ENCODE assay signal across 23 cellular contexts in the genomic region with DNA sequence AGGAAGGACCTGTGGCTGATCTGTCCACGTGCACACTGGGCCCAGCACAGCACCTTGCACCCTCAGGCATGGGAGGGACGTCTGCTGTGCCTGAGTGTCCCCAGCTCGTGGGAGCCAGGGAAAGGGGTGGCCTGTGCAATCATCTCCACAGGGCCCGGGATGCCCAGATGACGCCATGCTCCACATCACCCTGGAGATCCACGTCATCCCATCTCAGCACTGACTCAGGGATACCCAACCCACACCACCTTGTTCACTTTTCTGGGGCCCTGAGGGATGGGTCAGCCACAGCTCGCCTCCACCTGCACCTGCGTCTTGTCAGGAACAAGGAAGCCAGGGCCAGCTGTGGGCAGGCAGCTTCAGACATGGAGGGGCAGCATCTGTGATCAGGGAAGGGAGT. TPM values are rescaled to one million over a fixed set of nuclear protein-coding genes. Genes with fewer than 3 reads are reported as not detected.
"Had no signal": no experiment of that assay in that cellular context is flagged by ENCODE, and none has a peak within 500 bp of the region (broad histone marks: within the 10 kb centered on the region; RNA-seq: fewer than 3 reads in every experiment).

No MANE protein-coding gene starts in this region.

- DNase-seq: activated CD4-positive, alpha-beta T cell treated with anti-CD3 and anti-CD28 coated beads for 36 hours; activated CD8-positive, alpha-beta memory T cell treated with anti-CD3 and anti-CD28 coated beads, Interleukin-2, amount 50 U/mL, for 4 hours; activated CD8-positive, alpha-beta T cell treated with anti-CD3 and anti-CD28 coated beads for 36 hours; activated naive CD4-positive, alpha-beta T cell treated with anti-CD3 and anti-CD28 coated beads, Interleukin-2, amount 50 U/mL, for 16 hours; activated naive CD8-positive, alpha-beta T cell treated with anti-CD3 and anti-CD28 coated beads, Interleukin-2, amount 10 ng/mL, durations not matched to agents 7 days and 5 days; adrenal gland; IMR-90; KG1; NCI-H1048; NCI-H146; NCI-H187 treated with DMSO at 0.1 percent for 48 hours; NCI-H2081 treated with DMSO at 0.1 percent for 48 hours; NCI-H526; NCI-H774; T-cell; T-helper 2 cell had no signal

- H3K9me3 ChIP-seq: adrenal gland had no signal

- H3K4me1 ChIP-seq: adrenal gland had no signal

- H3K4me3 ChIP-seq: adrenal gland, SK-N-MC had no signal

- H3K27ac Mint-ChIP-seq: activated CD4-positive, alpha-beta T cell treated with anti-CD3 and anti-CD28 coated beads for 36 hours; activated CD8-positive, alpha-beta T cell treated with anti-CD3 and anti-CD28 coated beads for 36 hours; activated naive CD8-positive, alpha-beta T cell treated with anti-CD3 and anti-CD28 coated beads, Interleukin-2, amount 10 ng/mL, durations not matched to agents 7 days and 5 days had no signal

- H3K27me3 ChIP-seq: adrenal gland had no signal

- H3K4me3 Mint-ChIP-seq: activated CD4-positive, alpha-beta T cell treated with anti-CD3 and anti-CD28 coated beads for 36 hours; activated CD8-positive, alpha-beta T cell treated with anti-CD3 and anti-CD28 coated beads for 36 hours; activated naive CD8-positive, alpha-beta T cell treated with anti-CD3 and anti-CD28 coated beads, Interleukin-2, amount 10 ng/mL, durations not matched to agents 7 days and 5 days; T-cell had no signal

- H3K36me3 Mint-ChIP-seq: T-cell had no signal

- H3K27ac ChIP-seq: adrenal gland, SK-N-MC, VCaP had no signal

- H3K36me3 ChIP-seq: adrenal gland had no signal

- H3K27me3 Mint-ChIP-seq: activated CD4-positive, alpha-beta T cell treated with anti-CD3 and anti-CD28 coated beads for 36 hours; activated CD8-positive, alpha-beta T cell treated with anti-CD3 and anti-CD28 coated beads for 36 hours; activated naive CD8-positive, alpha-beta T cell treated with anti-CD3 and anti-CD28 coated beads, Interleukin-2, amount 10 ng/mL, durations not matched to agents 7 days and 5 days; T-cell had no signal

- ATAC-seq: activated CD4-positive, alpha-beta T cell treated with anti-CD3 and anti-CD28 coated beads for 36 hours; activated CD8-positive, alpha-beta T cell treated with anti-CD3 and anti-CD28 coated beads for 36 hours; Right ventricle myocardium inferior; T-cell had no signal

RNA-seq across cellular contexts. Expression of gene RAB44, which starts 48.2 kb away (rescaled TPM):
- total RNA-seq: activated naive CD8-positive, alpha-beta T cell treated with anti-CD3 and anti-CD28 coated beads, Interleukin-2, amount 10 ng/mL, durations not matched to agents 7 days and 5 days; adrenal gland; IMR-90; LHCN-M2; M059J; NCI-H460; RPMI7951 had no signal
